In genomic region chr10:80596391-80597257, GRCh38 we compare ENCODE assay signal across 8 cellular contexts. TPM values are rescaled to one million over a fixed set of nuclear protein-coding genes. Genes with fewer than 3 reads are reported as not detected.
DNase-seq lines count a peak whose midpoint lies in the region; ATAC-seq and TF ChIP-seq lines count a peak whose summit lies in the region.

No MANE protein-coding gene starts in this region.

- DNase-seq in Right ventricle myocardium superior, result peak; percentile 53
- no peak for DNase-seq in cardiac septum (ENCODE audit: low spot score)
- peak; percentile 70 for DNase-seq in SK-MEL-5 (ENCODE audit: low read depth, low spot score)
- DNase-seq in mammary epithelial cell, result peak; percentile 30
- DNase-seq in memory B cell (ENCODE audit: low spot score in 2 of 2), result peak in 1 of 2 donors; percentile 37
- no peak for DNase-seq in NCI-H774 (lab: John Stamatoyannopoulos, UW)
- DNase-seq in globus pallidus (ENCODE audit: low spot score), result no peak

- intact Hi-C loops in Right ventricle myocardium superior (cut with DNase I) (no loop called here), cardiac septum (cut with DNase I) (no loop called here), mammary epithelial cell (cut with micrococcal nuclease) (loop anchor here (5.0 kb wide), 2 partner anchors 59 to 209 kb away; partner anchors contain the start of gene SH2D4B)

- H3K9me3 ChIP-seq in mammary epithelial cell (replicated peaks; ENCODE audit: insufficient read depth, low read length), result no peaks in the 10 kb centered on the region

- H3K4me2 ChIP-seq in mammary epithelial cell (ENCODE audit: insufficient read depth, low read depth, low read length), result no peak overlapping the region

- H3K27ac Mint-ChIP-seq in memory B cell, result no peak overlapping the region

- H4K20me1 ChIP-seq in mammary epithelial cell (ENCODE audit: insufficient read depth, low read length), result no peaks in the 10 kb centered on the region

- peak; percentile 89 for TF ChIP-seq CTCF in mammary epithelial cell (conservative IDR thresholded peaks at IDR 0.05 in 1 of 2, IDR thresholded peaks at IDR 0.05 in 1 of 2; ENCODE audit: extremely low read depth in 1 of 2, insufficient read depth in 1 of 2, low read depth in 1 of 2, low read length in 2 of 2)

- WGBS in mammary epithelial cell (ENCODE audit: low coverage, missing lambda C conversion rate), result 70% methylated on average over 15 of the region's 15 CpGs

- no peaks in the 10 kb centered on the region for H3K27me3 Mint-ChIP-seq in memory B cell

- H3K27me3 ChIP-seq in mammary epithelial cell (ENCODE audit: insufficient read depth, low read length), result no peaks in the 10 kb centered on the region

- no peaks in the 10 kb centered on the region for H3K36me3 ChIP-seq in mammary epithelial cell (ENCODE audit: insufficient read depth, low read length)

- H3K36me3 Mint-ChIP-seq in memory B cell, result no peaks in the 10 kb centered on the region

- BruUV-seq in mammary epithelial cell (replicated peaks; lab: Mats Ljungman, UMichigan), result no TSS peak

- H3K4me1 Mint-ChIP-seq in memory B cell, result peaks cover 8% of the 10 kb centered on the region

- peak; percentile 68 for ATAC-seq in Right ventricle myocardium superior (ENCODE audit: poor library complexity)
- ATAC-seq in HG03520 (IDR thresholded peaks at IDR 0.05; ENCODE audit: unreplicated experiment), result peak; percentile 47
- ATAC-seq in memory B cell (ENCODE audit: low read depth), result peak; percentile 55

- no peak overlapping the region for H3K9ac ChIP-seq in mammary epithelial cell (ENCODE audit: insufficient read depth, low read length)

- H2AFZ ChIP-seq in mammary epithelial cell (ENCODE audit: low read depth, low read length), result no peak overlapping the region

- H3K27ac ChIP-seq in mammary epithelial cell (ENCODE audit: insufficient read depth, low read depth, low read length), result no peak overlapping the region

- no peak overlapping the region for H3K4me3 ChIP-seq in mammary epithelial cell (replicated peaks in 1 of 3; ENCODE audit: insufficient read depth in 1 of 3, low read depth in 2 of 3, low read length in 3 of 3)

- peaks cover 2% of the 10 kb centered on the region for H3K4me1 ChIP-seq in mammary epithelial cell (ENCODE audit: insufficient read depth, low read length)

- H3K9me3 Mint-ChIP-seq in memory B cell, result no peaks in the 10 kb centered on the region

- dilution Hi-C loops in mammary epithelial cell (cut with HindIII; ENCODE audit: low sequenced_read_pairs), result no loop called here

- H3K4me3 Mint-ChIP-seq in memory B cell, result no peak overlapping the region

- no peaks in the 10 kb centered on the region for H3K79me2 ChIP-seq in mammary epithelial cell (ENCODE audit: insufficient read depth, low read length)

- in situ Hi-C loops in SK-MEL-5 (cut with HindIII; ENCODE audit: low pct_unique_long_range_greater_than_20kb, low sequenced_read_pairs), result no loop called here
- in situ Hi-C loops in mammary epithelial cell (cut with MboI; ENCODE audit: low sequenced_read_pairs in 2 of 2), result no loop called here

- CTCF ChIA-PET in mammary epithelial cell (lab: Charles Lee; ENCODE audit: low non-redundant PET), result interaction anchor here (0.5 to 1.0 kb wide), 3 partner anchors 12 to 210 kb away, joined by 5 to 7 read pairs (median 6); no protein-coding TSS in a partner anchor

RNA-seq across cellular contexts. Expression of gene SH2D4B, which starts 58.9 kb away (rescaled TPM):
- total RNA-seq in Right ventricle myocardium superior, result not detected
- total RNA-seq in cardiac septum, result not detected
- 0.11 and 0.13 TPM in 2 replicates for total RNA-seq in SK-MEL-5 (2014; rRNA removed; shearing (Covaris generic))
- polyA plus RNA-seq in SK-MEL-5 (2015; cell fraction: cytosol; rRNA removed), result 0.04 TPM in 1 of 2 replicates, not detected in the other
- polyA plus RNA-seq in SK-MEL-5 (2015; cell fraction: nucleus; rRNA removed), result not detected in 2 replicates
- under 1 TPM in 1 of 2 donors, not detected in 1; under 0.01 TPM for total RNA-seq in mammary epithelial cell
- polyA plus RNA-seq in mammary epithelial cell, result 0.02 TPM
- not detected for polyA minus RNA-seq in mammary epithelial cell

Comparison
In these comparisons a context has a peak if more than half of its experiments do, and no peak if none do; other contexts are left out.
1. DNase-seq: peak in Right ventricle myocardium superior (single experiment), SK-MEL-5 (single experiment) and mammary epithelial cell (single experiment); none in cardiac septum (single experiment), NCI-H774 (single experiment) and globus pallidus (single experiment).
2. Peak in every context shown above with its lines, with median percentiles within 50 percentile points of each other: ATAC-seq.